19 cellular contexts compared by ENCODE assay signal in the genomic region with DNA sequence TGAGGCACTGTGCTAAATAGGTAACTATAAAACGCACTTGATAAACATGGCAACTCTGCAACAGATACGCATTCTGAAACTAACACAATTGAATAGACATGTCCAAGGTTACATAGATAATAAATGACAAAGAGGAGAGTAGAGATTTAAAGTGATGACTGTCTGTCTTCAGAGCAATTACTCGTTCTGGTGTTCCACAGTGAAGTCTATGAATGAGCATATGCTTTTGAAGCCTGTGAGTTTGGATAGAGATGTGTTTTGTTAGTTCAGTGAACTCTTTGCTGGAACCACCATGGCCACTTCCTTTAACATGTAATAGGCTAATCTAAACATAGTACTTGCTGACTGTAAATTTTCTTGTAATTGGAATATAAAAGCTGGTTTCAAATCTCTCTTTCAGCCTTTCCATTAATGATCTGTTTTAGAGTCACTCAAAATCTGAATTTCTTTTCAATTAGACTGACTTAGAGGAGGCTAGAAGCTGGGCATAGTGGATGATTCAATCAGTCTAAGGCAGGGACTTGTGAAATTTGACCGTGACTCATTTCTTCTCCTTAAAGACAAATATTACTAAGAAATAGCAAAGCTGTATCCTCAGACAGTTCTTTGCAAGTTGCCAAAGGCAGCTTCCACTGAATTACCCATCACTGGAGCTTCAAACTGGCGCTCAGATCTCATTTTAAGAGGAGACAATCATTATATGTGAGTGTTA.
DNase-seq lines count a peak whose midpoint lies in the region; ATAC-seq, FAIRE-seq and TF ChIP-seq lines count a peak whose summit lies in the region.
"Had no signal": no experiment of that assay in that cellular context is flagged by ENCODE, and none has a peak within 500 bp of the region (broad histone marks: within the 10 kb centered on the region; RNA-seq: fewer than 3 reads in every experiment).

No MANE protein-coding gene starts in this region.

- H3K9me3 Mint-ChIP-seq in activated CD4-positive, alpha-beta memory T cell treated with anti-CD3 and anti-CD28 coated beads for 36 hours, result peaks cover 3% of the 10 kb centered on the region

- no peak overlapping the region for H2BK5ac ChIP-seq in mesenchymal stem cell (ENCODE audit: low read depth, low read length, poor library complexity, severe bottlenecking)

- 87% methylated on average over 4 of the region's 5 CpGs for WGBS in mesenchymal stem cell

- no peak overlapping the region for H3K4me2 ChIP-seq in mesenchymal stem cell (ENCODE audit: low read length, poor library complexity, severe bottlenecking)

- TF ChIP-seq CTCF in bronchial epithelial cell (IDR thresholded peaks at IDR 0.05; ENCODE audit: insufficient read depth, low read length, severe bottlenecking), result no peak

- H3K18ac ChIP-seq in mesenchymal stem cell (ENCODE audit: low read depth in 1 of 2, low read length in 2 of 2), result no peak overlapping the region

- DNase-seq in NCI-H226, result peak; percentile 6
- DNase-seq in bronchial epithelial cell (ENCODE audit: low read depth), result peak; percentile 95
- peak; percentile 29 for DNase-seq in mesenchymal stem cell
- DNase-seq in activated CD4-positive, alpha-beta memory T cell treated with anti-CD3 and anti-CD28 coated beads for 36 hours, result no peak
- no peak for DNase-seq in stimulated activated CD4-positive, alpha-beta T cell treated with anti-CD3 and anti-CD28 coated beads, Interleukin-1b, Interleukin-23, amount 100 ng/mL, for 48 hours
- DNase-seq in stimulated activated CD4-positive, alpha-beta T cell treated with anti-CD3 and anti-CD28 coated beads, Interleukin-4, amount 100 ng/mL, for 24 hours, result no peak
- DNase-seq: activated B cell treated with CpG ODN at 0.5 μM for 24 hours; activated CD8-positive, alpha-beta memory T cell treated with anti-CD3 and anti-CD28 coated beads, Interleukin-2, amount 10 ng/mL, durations not matched to agents 7 days and 5 days; activated naive CD4-positive, alpha-beta T cell treated with anti-CD3 and anti-CD28 coated beads, Interleukin-2, amount 50 U/mL, for 16 hours; COR-L47; EL; hypothalamus; left colon; NCI-H2029; NCI-H524 had no signal

- H3K27ac ChIP-seq in mesenchymal stem cell (ENCODE audit: low read length, poor library complexity, severe bottlenecking), result no peak overlapping the region
- H3K27ac ChIP-seq: cardiac muscle cell, neutrophil had no signal

- no peaks in the 10 kb centered on the region for H3K79me1 ChIP-seq in mesenchymal stem cell (replicated peaks; ENCODE audit: low read length, poor library complexity, severe bottlenecking)

- intact Hi-C loops in activated CD4-positive, alpha-beta memory T cell treated with anti-CD3 and anti-CD28 coated beads for 36 hours (cut with micrococcal nuclease), result loop anchor here (5.0 to 10.0 kb wide), 2 partner anchors 57 to 249 kb away; no protein-coding TSS in a partner anchor

- H3K27me3 Mint-ChIP-seq in activated CD4-positive, alpha-beta memory T cell treated with anti-CD3 and anti-CD28 coated beads for 36 hours, result no peaks in the 10 kb centered on the region
- H3K27me3 Mint-ChIP-seq: activated B cell treated with CpG ODN at 0.5 μM for 24 hours; activated CD8-positive, alpha-beta memory T cell treated with anti-CD3 and anti-CD28 coated beads, Interleukin-2, amount 10 ng/mL, durations not matched to agents 7 days and 5 days had no signal

- no peaks in the 10 kb centered on the region for H3K4me1 Mint-ChIP-seq in activated CD4-positive, alpha-beta memory T cell treated with anti-CD3 and anti-CD28 coated beads for 36 hours (ENCODE audit: low read depth)
- H3K4me1 Mint-ChIP-seq: activated B cell treated with CpG ODN at 0.5 μM for 24 hours; activated CD8-positive, alpha-beta memory T cell treated with anti-CD3 and anti-CD28 coated beads, Interleukin-2, amount 10 ng/mL, durations not matched to agents 7 days and 5 days had no signal

- CTCF ChIA-PET in activated CD4-positive, alpha-beta memory T cell treated with anti-CD3 and anti-CD28 coated beads for 36 hours (lab: Charles Lee), result no interaction called here

- no peak overlapping the region for H3K4me3 Mint-ChIP-seq in activated CD4-positive, alpha-beta memory T cell treated with anti-CD3 and anti-CD28 coated beads for 36 hours
- H3K4me3 Mint-ChIP-seq: activated B cell treated with CpG ODN at 0.5 μM for 24 hours; activated CD8-positive, alpha-beta memory T cell treated with anti-CD3 and anti-CD28 coated beads, Interleukin-2, amount 10 ng/mL, durations not matched to agents 7 days and 5 days had no signal

- H3K14ac ChIP-seq in mesenchymal stem cell (ENCODE audit: low read length in 2 of 2), result no peak overlapping the region

- H4K91ac ChIP-seq in mesenchymal stem cell (ENCODE audit: low read length), result no peak overlapping the region

- no peak overlapping the region for H3K23ac ChIP-seq in mesenchymal stem cell (ENCODE audit: low read length in 2 of 2)

- no peak overlapping the region for H2AK5ac ChIP-seq in mesenchymal stem cell (ENCODE audit: low read length, severe bottlenecking)

- POLR2A ChIA-PET in activated CD4-positive, alpha-beta memory T cell treated with anti-CD3 and anti-CD28 coated beads for 36 hours (lab: Charles Lee), result no interaction called here

- no peaks in the 10 kb centered on the region for H3K27me3 ChIP-seq in bronchial epithelial cell (ENCODE audit: control insufficient read depth, insufficient read depth, low read length)
- no peaks in the 10 kb centered on the region for H3K27me3 ChIP-seq in mesenchymal stem cell (ENCODE audit: control insufficient read depth in 1 of 2, insufficient read depth in 1 of 2, low read length in 2 of 2)
- H3K27me3 ChIP-seq: cardiac muscle cell, neutrophil had no signal

- no peaks in the 10 kb centered on the region for H3K4me1 ChIP-seq in mesenchymal stem cell (ENCODE audit: control insufficient read depth, insufficient read depth, low read depth, low read length)

- peak; percentile 65 for ATAC-seq in HG02610 (IDR thresholded peaks at IDR 0.05; ENCODE audit: unreplicated experiment)
- ATAC-seq: activated CD8-positive, alpha-beta memory T cell treated with anti-CD3 and anti-CD28 coated beads, Interleukin-2, amount 10 ng/mL, durations not matched to agents 7 days and 5 days; HepG2; left colon had no signal

- no peak overlapping the region for H2AFZ ChIP-seq in mesenchymal stem cell (ENCODE audit: low read depth, low read length)

- H3K36me3 ChIP-seq in bronchial epithelial cell (ENCODE audit: control insufficient read depth, insufficient read depth, low read length) (no peaks in the 10 kb centered on the region), mesenchymal stem cell (ENCODE audit: control insufficient read depth in 1 of 2, insufficient read depth in 2 of 2, low read depth in 1 of 2, low read length in 2 of 2) (no peaks in the 10 kb centered on the region)
- H3K36me3 ChIP-seq: cardiac muscle cell, neutrophil had no signal

- H2BK120ac ChIP-seq in mesenchymal stem cell (ENCODE audit: low read depth, low read length), result no peak overlapping the region

- H3K27ac Mint-ChIP-seq in activated CD4-positive, alpha-beta memory T cell treated with anti-CD3 and anti-CD28 coated beads for 36 hours, result no peak overlapping the region
- H3K27ac Mint-ChIP-seq: activated B cell treated with CpG ODN at 0.5 μM for 24 hours; activated CD8-positive, alpha-beta memory T cell treated with anti-CD3 and anti-CD28 coated beads, Interleukin-2, amount 10 ng/mL, durations not matched to agents 7 days and 5 days had no signal

- no peak overlapping the region for H4K8ac ChIP-seq in mesenchymal stem cell (ENCODE audit: low read length)

- peaks cover 3% of the 10 kb centered on the region for H3K9me3 ChIP-seq in mesenchymal stem cell (ENCODE audit: control insufficient read depth, low read length)
- H3K9me3 ChIP-seq: neutrophil had no signal

- no peaks in the 10 kb centered on the region for H3K36me3 Mint-ChIP-seq in activated CD4-positive, alpha-beta memory T cell treated with anti-CD3 and anti-CD28 coated beads for 36 hours
- H3K36me3 Mint-ChIP-seq: activated CD8-positive, alpha-beta memory T cell treated with anti-CD3 and anti-CD28 coated beads, Interleukin-2, amount 10 ng/mL, durations not matched to agents 7 days and 5 days had no signal

- no peak for FAIRE-seq in bronchial epithelial cell (lab: Jason Lieb, UNC)
- FAIRE-seq: HepG2 had no signal

- no peak overlapping the region for H3K4ac ChIP-seq in mesenchymal stem cell (ENCODE audit: low read depth in 1 of 2, low read length in 2 of 2)

- no peak overlapping the region for H2BK15ac ChIP-seq in mesenchymal stem cell (ENCODE audit: low read depth, poor library complexity, severe bottlenecking)

- H3K4me3 ChIP-seq in bronchial epithelial cell (ENCODE audit: low read depth, low read length), result no peak overlapping the region
- H3K4me3 ChIP-seq in mesenchymal stem cell (ENCODE audit: insufficient read depth in 1 of 2, low read depth in 1 of 2, low read length in 2 of 2), result no peak overlapping the region
- H3K4me3 ChIP-seq: cardiac muscle cell had no signal

- H3K9ac ChIP-seq in mesenchymal stem cell (ENCODE audit: low read length), result no peak overlapping the region

- H2BK12ac ChIP-seq in mesenchymal stem cell (ENCODE audit: low read length in 2 of 2), result no peak overlapping the region

Comparison
In these comparisons a context has a peak if more than half of its experiments do, and no peak if none do; other contexts are left out.
1. DNase-seq: peak in NCI-H226 (single experiment), bronchial epithelial cell (single experiment) and mesenchymal stem cell (single experiment); none in activated CD4-positive, alpha-beta memory T cell treated with anti-CD3 and anti-CD28 coated beads for 36 hours (single experiment), stimulated activated CD4-positive, alpha-beta T cell treated with anti-CD3 and anti-CD28 coated beads, Interleukin-1b, Interleukin-23, amount 100 ng/mL, for 48 hours (single experiment) and stimulated activated CD4-positive, alpha-beta T cell treated with anti-CD3 and anti-CD28 coated beads, Interleukin-4, amount 100 ng/mL, for 24 hours (single experiment).